In genomic region chr15:63436872-63437375, GRCh38 we compare ENCODE assay signal across 8 cellular contexts. TPM values are rescaled to one million over a fixed set of nuclear protein-coding genes. Genes with fewer than 3 reads are reported as not detected.
A peak's percentile ranks its signal among the peaks of the same experiment; 100 is the strongest.
DNase-seq lines count a peak whose midpoint lies in the region; ATAC-seq, FAIRE-seq and TF ChIP-seq lines count a peak whose summit lies in the region.

No MANE protein-coding gene starts in this region.

- no peaks in the 10 kb centered on the region for H3K9me3 Mint-ChIP-seq in HFFc6

- peaks cover 44% of the 10 kb centered on the region for H3K4me1 Mint-ChIP-seq in HFFc6 (ENCODE audit: low read depth)

- peaks cover 5% of the 10 kb centered on the region for H3K27me3 Mint-ChIP-seq in HFFc6 (ENCODE audit: insufficient read depth)

- peak overlapping the region; percentile 10; the same call in 1 of the 2 replicates for H3K4me3 Mint-ChIP-seq in HFFc6

- H3K4me3 ChIP-seq in muscle layer of duodenum (ENCODE audit: low read depth in 1 of 2, low read length in 2 of 2) = no peak overlapping the region

- H3K4me1 ChIP-seq in muscle layer of duodenum (ENCODE audit: control insufficient read depth in 1 of 2, insufficient read depth in 2 of 2, low read length in 2 of 2) = peaks cover 13 to 29% of the 10 kb centered on the region in 2 donors

- H3K27ac Mint-ChIP-seq in HFFc6 = peak overlapping the region; percentile 75

- DNase-seq in HFFc6 (peak; percentile 83), NCI-H82 (lab: John Stamatoyannopoulos, UW) (peak; percentile 72)
- DNase-seq in activated CD8-positive, alpha-beta memory T cell treated with anti-CD3 and anti-CD28 coated beads, Interleukin-2, amount 50 U/mL, for 1 hour (ENCODE audit: extremely low read depth) = peak; percentile 63
- DNase-seq in stimulated activated CD8-positive, alpha-beta memory T cell treated with anti-CD3 and anti-CD28 coated beads, Interleukin-4, amount 100 ng/mL, for 1 hour (ENCODE audit: low read depth in 2 of 2, low spot score in 1 of 2) = peak; percentile 19 to 58

- H3K9me3 ChIP-seq in muscle layer of duodenum (ENCODE audit: control insufficient read depth in 1 of 2, low read length in 2 of 2) = no peaks in the 10 kb centered on the region

- H3K27me3 ChIP-seq in muscle layer of duodenum (ENCODE audit: low read depth, low read length) = no peaks in the 10 kb centered on the region

- H3K27ac ChIP-seq in muscle layer of duodenum (ENCODE audit: low read length) = peak overlapping the region; percentile 10

- H3K36me3 Mint-ChIP-seq in HFFc6 (ENCODE audit: low read depth) = no peaks in the 10 kb centered on the region

- ATAC-seq in HG03045 (IDR thresholded peaks at IDR 0.05; ENCODE audit: unreplicated experiment) (no peak), HG02610 (IDR thresholded peaks at IDR 0.05; ENCODE audit: unreplicated experiment) (no peak)

- peak; percentile 73 for FAIRE-seq in endometrium (lab: Jason Lieb, UNC)

- TF ChIP-seq CTCF in HFFc6 (IDR thresholded peaks at IDR 0.05) = peak; percentile 19; the same call in 1 of the 2 replicates

- H3K36me3 ChIP-seq in muscle layer of duodenum (ENCODE audit: control insufficient read depth in 1 of 2, insufficient read depth in 2 of 2, low read length in 2 of 2) = no peaks in the 10 kb centered on the region

RNA-seq across cellular contexts. Expression of gene CA12, which starts 55.3 kb away (rescaled TPM):
- 10 to 100 TPM in 4 of 6 experiments, 1 to 10 TPM in 2; 8.3 to 18.2 (median 15.8) TPM for total RNA-seq in HFFc6 (2021; fragmentation: NEBNext Ultra II Directional; extraction: Animal tissue kit (Norgen Biotek cat#: 25700))
